Comparison of ENCODE assay signal across 25 cellular contexts in genomic region chr10:67527351-67527750, GRCh38.
"Had no signal": no experiment of that assay in that cellular context is flagged by ENCODE, and none has a peak within 500 bp of the region (broad histone marks: within the 10 kb centered on the region; RNA-seq: fewer than 3 reads in every experiment).

No MANE protein-coding gene starts in this region.

- DNase-seq: natural killer cell; occipital lobe; ovary; posterior cingulate gyrus; psoas muscle; right cardiac atrium; right lobe of liver; sigmoid colon; small intestine; stimulated activated CD4-positive, alpha-beta T cell treated with anti-CD3 and anti-CD28 coated beads, Interleukin-15, amount 100 ng/mL, for 24 hours; stimulated activated CD4-positive, alpha-beta T cell treated with anti-CD3 and anti-CD28 coated beads, Interleukin-2, amount 100 ng/mL, for 24 hours; stimulated activated CD4-positive, alpha-beta T cell treated with anti-CD3 and anti-CD28 coated beads, Interleukin-2, amount 100 ng/mL, for 48 hours; stimulated activated CD4-positive, alpha-beta T cell treated with anti-CD3 and anti-CD28 coated beads, Interleukin-4, amount 100 ng/mL, for 4 hours; stimulated activated CD8-positive, alpha-beta memory T cell treated with anti-CD3 and anti-CD28 coated beads, Interleukin-4, amount 100 ng/mL, for 48 hours; stimulated activated naive CD4-positive, alpha-beta T cell; stimulated activated naive CD8-positive, alpha-beta T cell treated with anti-CD3 and anti-CD28 coated beads, Interleukin-15, amount 100 ng/mL, for 72 hours; stimulated activated naive CD8-positive, alpha-beta T cell treated with anti-CD3 and anti-CD28 coated beads, Interleukin-15, Interleukin-2, amounts not matched to agents 100 U/mL and 50 U/mL, for 24 hours; substantia nigra; testis; tibial artery; transverse colon; upper lobe of right lung; uterus had no signal

- H3K4me3 ChIP-seq: neural progenitor cell, ovary, psoas muscle, right lobe of liver, sigmoid colon, suprapubic skin, testis, tibial artery, transverse colon, upper lobe of right lung, uterus had no signal
